14 cellular contexts compared by ENCODE assay signal in the genomic region with DNA sequence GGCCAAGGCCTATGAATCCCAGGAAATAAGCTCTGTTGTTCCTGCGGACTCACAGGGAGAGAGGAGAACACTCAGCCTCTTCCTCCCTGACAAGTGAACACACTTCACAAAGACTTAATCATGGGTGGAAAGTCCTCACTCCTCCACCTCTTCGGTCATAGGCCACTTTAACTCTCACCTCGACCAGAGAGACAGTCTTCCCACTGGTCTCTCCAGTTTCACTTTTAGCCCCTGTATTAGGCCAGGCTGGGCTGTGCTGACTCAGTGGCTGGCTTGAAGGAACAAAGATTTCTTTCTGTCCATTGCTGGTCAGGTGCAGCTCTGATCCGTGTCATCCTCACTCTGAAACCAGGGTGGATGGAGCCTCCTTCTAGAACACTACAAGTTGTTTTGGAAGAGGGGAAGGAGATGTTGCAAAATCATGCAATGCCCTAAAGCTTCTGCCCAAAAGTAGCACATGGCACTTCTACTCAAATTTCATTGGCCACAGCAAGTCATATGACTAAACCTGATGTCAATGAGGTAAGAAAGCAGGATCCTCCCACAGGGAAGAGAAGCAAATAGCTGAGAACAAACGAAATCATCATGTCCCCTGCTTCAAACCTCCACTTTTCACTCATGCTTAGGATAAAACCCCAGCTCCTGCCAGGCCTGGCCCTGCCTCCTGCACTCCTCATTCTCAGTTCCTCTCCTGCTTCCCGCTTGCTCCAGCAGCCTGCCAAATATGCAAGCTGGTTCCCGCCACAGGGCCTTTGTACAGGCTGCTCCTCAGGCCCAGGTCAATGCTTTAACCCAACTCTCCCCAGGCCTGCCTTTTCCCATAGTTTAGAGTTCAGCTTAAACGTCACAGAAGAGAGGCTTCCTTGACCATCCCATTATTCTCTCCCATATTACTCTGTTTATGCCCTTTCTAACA.
DNase-seq lines count a peak whose midpoint lies in the region; ATAC-seq, FAIRE-seq and TF ChIP-seq lines count a peak whose summit lies in the region.
"Had no signal": no experiment of that assay in that cellular context is flagged by ENCODE, and none has a peak within 500 bp of the region (broad histone marks: within the 10 kb centered on the region; RNA-seq: fewer than 3 reads in every experiment).

No MANE protein-coding gene starts in this region.

- H3K4ac ChIP-seq in mesendoderm (ENCODE audit: low read depth, low read length), result no peak overlapping the region

- no peak overlapping the region for H2BK15ac ChIP-seq in mesendoderm (replicated peaks; ENCODE audit: low read depth)

- no peaks in the 10 kb centered on the region for H3K79me2 ChIP-seq in mesendoderm (ENCODE audit: control insufficient read depth, insufficient read depth, low read length)

- DNase-seq in EL (peak; percentile 36), M059J (ENCODE audit: low read depth) (peak; percentile 44), mesendoderm (peak; percentile 37), urothelium cell line (ENCODE audit: low spot score) (no peak), activated gamma-delta T cell treated with Interleukin-2 at 50 U/mL for 16 hours (no peak), ACHN (no peak)
- DNase-seq: activated CD4-positive, alpha-beta T cell treated with anti-CD3 and anti-CD28 coated beads, Interleukin-2, amount 10 ng/mL, durations not matched to agents 7 days and 5 days; activated naive CD4-positive, alpha-beta T cell; foreskin fibroblast; NCI-H2081 treated with DMSO at 0.1 percent for 48 hours; stimulated activated CD8-positive, alpha-beta memory T cell treated with anti-CD3 and anti-CD28 coated beads, Interleukin-4, amount 100 ng/mL, for 48 hours had no signal

- H3K23ac ChIP-seq in mesendoderm (ENCODE audit: low read length), result no peak overlapping the region

- H3K56ac ChIP-seq in mesendoderm (ENCODE audit: low read length), result no peak overlapping the region

- H4K8ac ChIP-seq in mesendoderm (ENCODE audit: low read depth, low read length), result no peak overlapping the region

- TF ChIP-seq CTCF in VCaP (conservative IDR thresholded peaks at IDR 0.05), result no peak

- H2BK120ac ChIP-seq in mesendoderm (ENCODE audit: low read depth, low read length), result no peak overlapping the region

- no peak overlapping the region for H2AK5ac ChIP-seq in mesendoderm (ENCODE audit: low read length)

- no peaks in the 10 kb centered on the region for H3K79me1 ChIP-seq in mesendoderm (ENCODE audit: low read length)

- H3K27me3 ChIP-seq in mesendoderm (ENCODE audit: insufficient read depth, low read length, poor library complexity), result no peaks in the 10 kb centered on the region

- no peak overlapping the region for H2BK5ac ChIP-seq in mesendoderm (ENCODE audit: low read length)

- H3K27ac ChIP-seq in VCaP, result peak overlapping the region; percentile 36
- H3K27ac ChIP-seq in mesendoderm (ENCODE audit: low read depth, low read length), result no peak overlapping the region

- H3K4me1 ChIP-seq in mesendoderm (ENCODE audit: control insufficient read depth, low read depth, low read length), result no peaks in the 10 kb centered on the region

- FAIRE-seq in urothelium cell line (lab: Jason Lieb, UNC), result no peak

- no CpG with 5 or more reads among the region's 8 CpGs for WGBS in mesendoderm (ENCODE audit: extremely low coverage, insufficient coverage, low lambda C conversion rate)

- no peak overlapping the region for H3K4me3 ChIP-seq in mesendoderm (ENCODE audit: low read length)

- no peak overlapping the region for H3K18ac ChIP-seq in mesendoderm (ENCODE audit: low read length)

- no peaks in the 10 kb centered on the region for H3K36me3 ChIP-seq in mesendoderm (ENCODE audit: control insufficient read depth, insufficient read depth, low read length)

- ATAC-seq in GM19395 (IDR thresholded peaks at IDR 0.05; ENCODE audit: unreplicated experiment), result no peak
- ATAC-seq: Right ventricle myocardium inferior had no signal

- in situ Hi-C loops in ACHN (cut with HindIII; ENCODE audit: low pct_ligation_motif_present, low pct_unique_long_range_greater_than_20kb, low sequenced_read_pairs), result no loop called here

- no peak overlapping the region for H3K4me2 ChIP-seq in mesendoderm (ENCODE audit: low read length)

- no peak overlapping the region for H4K5ac ChIP-seq in mesendoderm (ENCODE audit: low read length)

- H3K9ac ChIP-seq in mesendoderm (ENCODE audit: low read length), result no peak overlapping the region

Comparison
In these comparisons a context has a peak if more than half of its experiments do, and no peak if none do; other contexts are left out.
1. DNase-seq: peak in EL (single experiment), M059J (single experiment) and mesendoderm (single experiment); none in urothelium cell line (single experiment), activated gamma-delta T cell treated with Interleukin-2 at 50 U/mL for 16 hours (single experiment) and ACHN (single experiment).